In the genomic region with DNA sequence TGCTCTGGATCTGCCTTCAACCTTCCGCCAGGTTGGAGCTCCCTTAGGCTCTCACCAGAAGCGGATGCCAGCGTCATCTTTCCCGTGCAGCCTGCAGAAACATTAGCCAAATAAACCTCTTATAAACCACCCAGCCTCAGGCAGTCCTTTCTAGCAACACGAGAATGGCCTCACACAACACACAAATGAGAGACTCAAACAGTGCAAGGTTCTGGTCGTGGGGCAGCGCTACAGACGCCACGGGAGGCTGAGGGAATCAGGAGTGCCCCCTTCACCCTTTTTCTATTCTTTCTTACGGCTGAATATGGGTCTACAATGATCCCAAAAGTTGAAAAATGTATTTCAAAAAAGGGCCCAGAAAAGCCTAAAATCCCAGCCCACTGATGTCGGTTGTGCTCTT, we compare ENCODE assay signal across 29 cellular contexts.
"Had no signal": no experiment of that assay in that cellular context is flagged by ENCODE, and none has a peak within 500 bp of the region (broad histone marks: within the 10 kb centered on the region; RNA-seq: fewer than 3 reads in every experiment).

No MANE protein-coding gene starts in this region.

- H3K4me3 ChIP-seq: left ventricle myocardium inferior, lung, neural progenitor cell, ovary, prostate gland, skin epidermis, suprapubic skin, thoracic aorta, tibial artery, upper lobe of right lung had no signal

- H3K9me3 Mint-ChIP-seq: natural killer cell had no signal

- H3K9ac ChIP-seq: neural progenitor cell had no signal

- DNase-seq: hypothalamus; mesendoderm; naive B cell; natural killer cell; nephron progenitor cell; occipital lobe; retina; stimulated activated CD4-positive, alpha-beta T cell treated with anti-CD3 and anti-CD28 coated beads, Interleukin-12 subunit alpha, Interleukin-12 subunit beta, amount 100 ng/mL, for 4 hours; stimulated activated CD4-positive, alpha-beta T cell treated with anti-CD3 and anti-CD28 coated beads, Interleukin-15, amount 100 ng/mL, for 24 hours; stimulated activated CD4-positive, alpha-beta T cell treated with anti-CD3 and anti-CD28 coated beads, Interleukin-2, amount 100 ng/mL, for 24 hours; stimulated activated CD4-positive, alpha-beta T cell treated with anti-CD3 and anti-CD28 coated beads, Interleukin-4, amount 100 ng/mL, for 1 hour; stimulated activated naive B cell treated with anti-CD40 and anti-IgM and Interleukin-4, amounts not matched to agents 10 μg/mL and 1 μg/mL and 100 μg/mL, for 72 hours; stimulated activated naive CD8-positive, alpha-beta T cell treated with anti-CD3 and anti-CD28 coated beads, Interleukin-15, Interleukin-2, amounts not matched to agents 100 U/mL and 50 U/mL, for 24 hours; trophoblast cell; upper lobe of right lung had no signal

- H3K27ac Mint-ChIP-seq: mesothelial cell of epicardium; natural killer cell; nephron progenitor cell; neural progenitor cell; stimulated activated naive B cell treated with anti-CD40 and anti-IgM and Interleukin-4, amounts not matched to agents 10 μg/mL and 1 μg/mL and 100 μg/mL, for 72 hours had no signal

- H3K4me3 Mint-ChIP-seq: mesothelial cell of epicardium; naive B cell; natural killer cell; nephron progenitor cell; neural progenitor cell; stimulated activated naive B cell treated with anti-CD40 and anti-IgM and Interleukin-4, amounts not matched to agents 10 μg/mL and 1 μg/mL and 100 μg/mL, for 72 hours had no signal

- H3K9me3 ChIP-seq: neutrophil, ovary, prostate gland, upper lobe of right lung had no signal

- H3K27me3 Mint-ChIP-seq: naive B cell; stimulated activated naive B cell treated with anti-CD40 and anti-IgM and Interleukin-4, amounts not matched to agents 10 μg/mL and 1 μg/mL and 100 μg/mL, for 72 hours had no signal

- H3K36me3 Mint-ChIP-seq: natural killer cell, neural progenitor cell had no signal

- FAIRE-seq: urothelium cell line had no signal

- H3K27ac ChIP-seq: left ventricle myocardium inferior, neural progenitor cell, neutrophil, ovary, prostate gland, skin epidermis, suprapubic skin, thoracic aorta, tibial artery, upper lobe of right lung had no signal

- H3K4me1 ChIP-seq: neural progenitor cell, prostate gland, tibial artery had no signal

- H3K36me3 ChIP-seq: left ventricle myocardium inferior, neural progenitor cell, neutrophil, ovary, prostate gland, suprapubic skin, thoracic aorta, tibial artery, upper lobe of right lung had no signal

- ATAC-seq: natural killer cell; right cardiac atrium; sciatic nerve; stimulated activated naive B cell treated with anti-CD40 and anti-IgM and Interleukin-4, amounts not matched to agents 10 μg/mL and 1 μg/mL and 100 μg/mL, for 72 hours; stimulated activated naive CD8-positive, alpha-beta T cell treated with anti-CD3 and anti-CD28 coated beads, Interleukin-15, Interleukin-2, amounts not matched to agents 100 U/mL and 50 U/mL, for 24 hours; upper lobe of right lung had no signal

- H3K27me3 ChIP-seq: neural progenitor cell, ovary, suprapubic skin, upper lobe of right lung had no signal
